ENCODE assay signal across 33 cellular contexts in the genomic region with DNA sequence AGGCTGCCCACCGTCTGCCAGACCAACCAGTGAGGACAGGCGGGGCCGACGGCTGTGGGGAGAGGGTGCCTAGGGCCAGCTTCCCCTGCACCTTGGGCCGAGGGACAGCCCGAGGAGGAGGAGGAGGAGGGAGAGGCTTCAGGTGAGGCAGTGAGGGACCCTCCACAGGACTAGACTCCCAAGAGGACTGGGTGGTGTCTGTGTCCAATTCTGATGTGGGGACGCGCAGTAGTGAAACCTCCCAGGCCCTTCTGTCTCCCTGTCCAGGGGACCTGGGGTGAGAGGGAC.
"Had no signal": no experiment of that assay in that cellular context is flagged by ENCODE, and none has a peak within 500 bp of the region (broad histone marks: within the 10 kb centered on the region; RNA-seq: fewer than 3 reads in every experiment).

No MANE protein-coding gene starts in this region.

- H3K27ac Mint-ChIP-seq: activated B cell treated with CpG ODN at 0.5 μM for 24 hours; activated naive CD8-positive, alpha-beta T cell treated with anti-CD3 and anti-CD28 coated beads for 36 hours; activated naive CD8-positive, alpha-beta T cell treated with anti-CD3 and anti-CD28 coated beads, Interleukin-2, amount 50 U/mL, for 24 hours; activated T-helper 17 cell treated with anti-CD3 and anti-CD28 coated beads, Interleukin-2, amount 50 U/mL, for 72 hours; T-cell; T-helper 1 cell treated with Interleukin-12 subunit alpha and Interleukin-12 subunit beta and Interleukin-4 antibody, amounts not matched to agents 30 μg/mL and 1 μg/mL, for 36 hours had no signal

- H3K4me3 Mint-ChIP-seq: activated B cell treated with CpG ODN at 0.5 μM for 24 hours; activated CD8-positive, alpha-beta T cell treated with anti-CD3 and anti-CD28 coated beads for 36 hours; activated naive CD8-positive, alpha-beta T cell treated with anti-CD3 and anti-CD28 coated beads for 36 hours; activated naive CD8-positive, alpha-beta T cell treated with anti-CD3 and anti-CD28 coated beads, Interleukin-2, amount 50 U/mL, for 24 hours; activated T-cell treated with anti-CD3 and anti-CD28 coated beads, Interleukin-2, amount 50 U/mL, for 4 hours; activated T-helper 17 cell treated with anti-CD3 and anti-CD28 coated beads, Interleukin-2, amount 50 U/mL, for 72 hours; T-cell; T-helper 1 cell treated with Interleukin-12 subunit alpha and Interleukin-12 subunit beta and Interleukin-4 antibody, amounts not matched to agents 30 μg/mL and 1 μg/mL, for 36 hours had no signal

- H3K27me3 Mint-ChIP-seq: activated B cell treated with CpG ODN at 0.5 μM for 24 hours; activated CD8-positive, alpha-beta T cell treated with anti-CD3 and anti-CD28 coated beads for 36 hours; activated naive CD8-positive, alpha-beta T cell treated with anti-CD3 and anti-CD28 coated beads for 36 hours; activated naive CD8-positive, alpha-beta T cell treated with anti-CD3 and anti-CD28 coated beads, Interleukin-2, amount 50 U/mL, for 24 hours; activated T-helper 17 cell treated with anti-CD3 and anti-CD28 coated beads, Interleukin-2, amount 50 U/mL, for 72 hours; effector memory CD8-positive, alpha-beta T cell; T-cell had no signal

- DNase-seq: activated B cell treated with CpG ODN at 0.5 μM for 24 hours; activated CD4-positive, alpha-beta T cell treated with anti-CD3 and anti-CD28 coated beads for 48 hours; activated CD4-positive, alpha-beta T cell treated with anti-CD3 and anti-CD28 coated beads, Interleukin-2, amount 50 U/mL, for 1 hour; activated CD4-positive, alpha-beta T cell treated with anti-CD3 and anti-CD28 coated beads, Interleukin-2, amount 50 U/mL, for 48 hours; activated CD8-positive, alpha-beta memory T cell treated with anti-CD3 and anti-CD28 coated beads for 24 hours; activated CD8-positive, alpha-beta T cell treated with anti-CD3 and anti-CD28 coated beads for 36 hours; activated effector memory CD4-positive, alpha-beta T cell treated with Interleukin-2 at 50 U/mL for 16 hours; activated gamma-delta T cell treated with Interleukin-2 at 50 U/mL for 16 hours; activated naive CD4-positive, alpha-beta T cell treated with anti-CD3 and anti-CD28 coated beads, Interleukin-2, amount 50 U/mL, for 16 hours; activated naive CD4-positive, alpha-beta T cell treated with Interleukin-2 at 50 U/mL for 16 hours; activated naive CD8-positive, alpha-beta T cell treated with anti-CD3 and anti-CD28 coated beads for 36 hours; activated naive CD8-positive, alpha-beta T cell treated with anti-CD3 and anti-CD28 coated beads, Interleukin-2, amount 50 U/mL, for 24 hours; activated T-cell treated with anti-CD3 and anti-CD28 coated beads, Interleukin-2, amount 50 U/mL, for 4 hours; adrenal gland; amygdala; aorta; body of pancreas; caudate nucleus; cortex of kidney; dermis blood vessel endothelial cell; effector CD4-positive, alpha-beta T cell; effector memory CD8-positive, alpha-beta T cell; erythroblast; esophagus squamous epithelium; foreskin fibroblast; gastrocnemius medialis; glutamatergic neuron; SW 1271; T-cell; T-helper 9 cell; WERI-Rb-1 had no signal

- H3K27me3 ChIP-seq: adrenal gland, body of pancreas, esophagus squamous epithelium, gastrocnemius medialis had no signal

- H3K9me3 Mint-ChIP-seq: activated B cell treated with CpG ODN at 0.5 μM for 24 hours; activated CD8-positive, alpha-beta T cell treated with anti-CD3 and anti-CD28 coated beads for 36 hours; activated naive CD8-positive, alpha-beta T cell treated with anti-CD3 and anti-CD28 coated beads for 36 hours; activated naive CD8-positive, alpha-beta T cell treated with anti-CD3 and anti-CD28 coated beads, Interleukin-2, amount 50 U/mL, for 24 hours; activated T-cell treated with anti-CD3 and anti-CD28 coated beads, Interleukin-2, amount 50 U/mL, for 4 hours; activated T-helper 17 cell treated with anti-CD3 and anti-CD28 coated beads, Interleukin-2, amount 50 U/mL, for 72 hours; effector memory CD8-positive, alpha-beta T cell; T-cell; T-helper 1 cell treated with Interleukin-12 subunit alpha and Interleukin-12 subunit beta and Interleukin-4 antibody, amounts not matched to agents 30 μg/mL and 1 μg/mL, for 36 hours had no signal

- H3K36me3 Mint-ChIP-seq: activated naive CD8-positive, alpha-beta T cell treated with anti-CD3 and anti-CD28 coated beads for 36 hours had no signal

- H3K36me3 ChIP-seq: adrenal gland, esophagus squamous epithelium, WERI-Rb-1 had no signal

- H3K9me3 ChIP-seq: adrenal gland, body of pancreas, esophagus squamous epithelium, gastrocnemius medialis had no signal

- H3K4me1 ChIP-seq: adrenal gland, body of pancreas, esophagus squamous epithelium, gastrocnemius medialis had no signal

- ATAC-seq: activated CD8-positive, alpha-beta T cell treated with anti-CD3 and anti-CD28 coated beads for 36 hours; activated naive CD8-positive, alpha-beta T cell treated with anti-CD3 and anti-CD28 coated beads, Interleukin-2, amount 50 U/mL, for 24 hours; activated T-cell treated with anti-CD3 and anti-CD28 coated beads, Interleukin-2, amount 50 U/mL, for 4 hours; activated T-helper 17 cell treated with anti-CD3 and anti-CD28 coated beads, Interleukin-2, amount 50 U/mL, for 72 hours; body of pancreas; effector memory CD8-positive, alpha-beta T cell; gastrocnemius medialis; T-cell had no signal

- H3K4me1 Mint-ChIP-seq: activated B cell treated with CpG ODN at 0.5 μM for 24 hours; activated T-helper 17 cell treated with anti-CD3 and anti-CD28 coated beads, Interleukin-2, amount 50 U/mL, for 72 hours had no signal

- H3K4me3 ChIP-seq: adrenal gland, body of pancreas, esophagus squamous epithelium, gastrocnemius medialis had no signal

- H3K27ac ChIP-seq: adrenal gland, body of pancreas, esophagus squamous epithelium, gastrocnemius medialis, WERI-Rb-1 had no signal
